ENCODE assay signal across 35 cellular contexts in the genomic region with DNA sequence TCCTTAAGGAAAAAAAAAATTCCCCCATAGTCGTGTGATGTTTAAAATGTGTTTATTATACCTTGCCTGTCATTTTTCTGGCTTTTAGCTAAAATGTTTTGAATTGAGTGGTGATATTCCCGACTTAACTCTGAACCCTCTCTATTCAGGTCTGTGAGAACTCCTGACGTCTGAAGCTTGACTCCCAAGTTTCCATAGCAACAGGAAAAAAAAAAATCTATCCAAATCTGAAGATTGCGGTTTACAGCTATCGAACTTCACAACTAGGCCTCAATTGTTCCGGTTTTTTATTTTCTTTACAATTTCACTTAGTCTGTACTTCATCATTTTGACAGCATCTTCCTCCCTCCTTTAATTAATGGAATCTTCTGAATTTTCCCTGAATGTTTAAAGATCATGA.
"Had no signal": no experiment of that assay in that cellular context is flagged by ENCODE, and none has a peak within 500 bp of the region (broad histone marks: within the 10 kb centered on the region; RNA-seq: fewer than 3 reads in every experiment).

No MANE protein-coding gene starts in this region.

- H3K9me3 ChIP-seq: adrenal gland, body of pancreas had no signal

- H3K27ac ChIP-seq: adrenal gland, body of pancreas, brain microvascular endothelial cell, cardiac muscle cell, VCaP had no signal

- ATAC-seq: activated CD8-positive, alpha-beta T cell treated with anti-CD3 and anti-CD28 coated beads for 36 hours; activated naive CD4-positive, alpha-beta T cell treated with anti-CD3 and anti-CD28 coated beads, Interleukin-2, amount 50 U/mL, for 72 hours; activated T-cell treated with anti-CD3 and anti-CD28 coated beads, Interleukin-2, amount 50 U/mL, for 4 hours; activated T-cell treated with anti-CD3 and anti-CD28 coated beads, Interleukin-2, amount 50 U/mL, for 72 hours; activated T-helper 17 cell treated with anti-CD3 and anti-CD28 coated beads, Interleukin-2, amount 50 U/mL, for 72 hours; body of pancreas; T-cell; T-helper 17 cell had no signal

- DNase-seq: activated B cell treated with CpG ODN at 0.5 μM for 24 hours; activated CD4-positive, alpha-beta memory T cell treated with anti-CD3 and anti-CD28 coated beads for 36 hours; activated CD4-positive, alpha-beta T cell treated with anti-CD3 and anti-CD28 coated beads for 4 hours; activated CD4-positive, alpha-beta T cell treated with anti-CD3 and anti-CD28 coated beads, Interleukin-2, amount 10 ng/mL, durations not matched to agents 24 days and 14 days; activated CD4-positive, alpha-beta T cell treated with anti-CD3 and anti-CD28 coated beads, Interleukin-2, amount 50 U/mL, for 1 hour; activated CD4-positive, alpha-beta T cell treated with anti-CD3 and anti-CD28 coated beads, Interleukin-2, amount 50 U/mL, for 4 hours; activated CD4-positive, CD25-positive, alpha-beta regulatory T cell treated with anti-CD3 and anti-CD28 coated beads, Interleukin-2, amount 50 U/mL, for 72 hours; activated CD8-positive, alpha-beta memory T cell treated with anti-CD3 and anti-CD28 coated beads, Interleukin-2, amount 50 U/mL, for 4 hours; activated CD8-positive, alpha-beta T cell treated with anti-CD3 and anti-CD28 coated beads for 36 hours; activated effector memory CD4-positive, alpha-beta T cell treated with anti-CD3 and anti-CD28 coated beads, Interleukin-2, amount 50 U/mL, for 16 hours; activated gamma-delta T cell treated with Interleukin-2 at 50 U/mL for 16 hours; activated naive CD4-positive, alpha-beta T cell; activated naive CD4-positive, alpha-beta T cell treated with anti-CD3 and anti-CD28 coated beads for 36 hours; activated naive CD4-positive, alpha-beta T cell treated with anti-CD3 and anti-CD28 coated beads, Interleukin-2, amount 50 U/mL, for 16 hours; activated naive CD8-positive, alpha-beta T cell treated with anti-CD3 and anti-CD28 coated beads for 36 hours; activated T-cell treated with anti-CD3 and anti-CD28 coated beads for 4 hours; activated T-cell treated with anti-CD3 and anti-CD28 coated beads, Interleukin-2, amount 50 U/mL, for 1 hour; activated T-cell treated with anti-CD3 and anti-CD28 coated beads, Interleukin-2, amount 50 U/mL, for 4 hours; activated T-cell treated with anti-CD3 and anti-CD28 coated beads, Interleukin-2, amount 50 U/mL, for 72 hours; adrenal gland; amniotic stem cell; aorta; body of pancreas; brain microvascular endothelial cell; caudate nucleus; cerebellar nuclear complex; T-cell; T-helper 17 cell had no signal

- H3K27me3 ChIP-seq: adrenal gland, body of pancreas, brain microvascular endothelial cell, cardiac muscle cell had no signal

- FAIRE-seq: astrocyte, bronchial epithelial cell, TTC549 had no signal

- H3K4me1 ChIP-seq: adrenal gland, body of pancreas had no signal

- H3K4me3 ChIP-seq: adrenal gland, body of pancreas, cardiac muscle cell had no signal

- H3K36me3 ChIP-seq: adrenal gland, brain microvascular endothelial cell, cardiac muscle cell had no signal
